ENCODE assay signal across 25 cellular contexts in genomic region chr7:110721395-110721794, GRCh38.
"Had no signal": no experiment of that assay in that cellular context is flagged by ENCODE, and none has a peak within 500 bp of the region (broad histone marks: within the 10 kb centered on the region; RNA-seq: fewer than 3 reads in every experiment).

No MANE protein-coding gene starts in this region.

- H3K27me3 ChIP-seq: stomach, suprapubic skin, testis, thyroid gland, tibial artery, tibial nerve, transverse colon, upper lobe of left lung, upper lobe of right lung, uterus, vagina had no signal

- H3K9me3 ChIP-seq: stomach, suprapubic skin, testis, thoracic aorta, thyroid gland, tibial artery, tibial nerve, transverse colon, upper lobe of left lung, upper lobe of right lung, uterus, vagina had no signal

- ATAC-seq: stimulated activated effector memory CD8-positive, alpha-beta T cell treated with anti-CD3 and anti-CD28 coated beads, Interleukin-12 subunit alpha, Interleukin-12 subunit beta, amount 100 ng/mL, for 72 hours; stimulated activated memory B cell treated with anti-CD40 and anti-IgM and Interleukin-4, amounts not matched to agents 10 μg/mL and 1 μg/mL and 100 μg/mL, for 72 hours; stimulated activated naive B cell treated with anti-CD40 and anti-IgM and Interleukin-4, amounts not matched to agents 10 μg/mL and 1 μg/mL and 100 μg/mL, for 72 hours; stimulated activated naive CD8-positive, alpha-beta T cell treated with anti-CD3 and anti-CD28 coated beads, Interleukin-15, amount 100 ng/mL, for 72 hours; upper lobe of right lung had no signal

- DNase-seq: stimulated activated CD4-positive, alpha-beta T cell treated with anti-CD3 and anti-CD28 coated beads, Interleukin-2, amount 100 ng/mL, for 48 hours; stimulated activated CD4-positive, alpha-beta T cell treated with anti-CD3 and anti-CD28 coated beads, Interleukin-4, amount 100 ng/mL, for 1 hour; stimulated activated CD4-positive, alpha-beta T cell treated with anti-CD3 and anti-CD28 coated beads, Interleukin-4, amount 100 ng/mL, for 24 hours; stimulated activated CD4-positive, alpha-beta T cell treated with anti-CD3 and anti-CD28 coated beads, Interleukin-4, amount 100 ng/mL, for 4 hours; stimulated activated CD8-positive, alpha-beta memory T cell treated with anti-CD3 and anti-CD28 coated beads, Interleukin-4, amount 100 ng/mL, for 48 hours; stimulated activated naive B cell treated with anti-CD40 and anti-IgM and Interleukin-4, amounts not matched to agents 10 μg/mL and 1 μg/mL and 100 μg/mL, for 72 hours; stimulated activated naive CD4-positive, alpha-beta T cell; stimulated activated naive CD4-positive, alpha-beta T cell treated with Interleukin-2 at 50 U/mL for 16 hours; stimulated activated naive CD8-positive, alpha-beta T cell treated with anti-CD3 and anti-CD28 coated beads, Interleukin-15, amount 100 ng/mL, for 72 hours; stomach; substantia nigra; testis; thyroid gland; tibial artery; transverse colon; upper lobe of left lung; upper lobe of right lung; uterus had no signal

- FAIRE-seq: urothelium cell line had no signal

- H3K4me3 ChIP-seq: stomach, suprapubic skin, testis, thoracic aorta, thyroid gland, tibial artery, tibial nerve, transverse colon, upper lobe of left lung, upper lobe of right lung, uterus, vagina had no signal

- H3K4me1 ChIP-seq: stomach, suprapubic skin, testis, thyroid gland, tibial nerve, transverse colon, upper lobe of left lung, upper lobe of right lung, uterus, vagina had no signal

- H3K36me3 ChIP-seq: stomach, suprapubic skin, thoracic aorta, thyroid gland, tibial artery, tibial nerve, transverse colon, upper lobe of left lung, upper lobe of right lung, uterus, vagina had no signal

- H3K27ac ChIP-seq: stomach, suprapubic skin, testis, thoracic aorta, thyroid gland, tibial artery, tibial nerve, transverse colon, upper lobe of left lung, upper lobe of right lung, uterus, vagina had no signal
